ENCODE assay signal across 2 cellular contexts in genomic region chr6:112113918-112114317, GRCh38.
TF ChIP-seq lines count a peak whose summit lies in the region.

No MANE protein-coding gene starts in this region.

TF ChIP-seq in liver, 16 proteins besides CTCF, POLR2A, EP300 and RAD21:
- TF ChIP-seq HNF4A (conservative IDR thresholded peaks at IDR 0.05) (peak; percentile 52 to 57), NR2F2 (IDR thresholded peaks at IDR 0.05) (no peak)

TF ChIP-seq in HepG2, 621 proteins besides CTCF, POLR2A, EP300 and RAD21:
- TF ChIP-seq ZBTB1 (CRISPR knock-in tag; IDR thresholded peaks at IDR 0.05; ENCODE audit: borderline replicate concordance): no peak
- no peak for TF ChIP-seq NR2F6 (IDR thresholded peaks at IDR 0.05)
- no peak for TF ChIP-seq NR2F6 (CRISPR knock-in tag; IDR thresholded peaks at IDR 0.05)
- TF ChIP-seq FOXP1 (IDR thresholded peaks at IDR 0.05): no peak
- no peak for TF ChIP-seq FOXP1 (CRISPR knock-in tag; IDR thresholded peaks at IDR 0.05)
- no peak for TF ChIP-seq TRIM24 (CRISPR knock-in tag; IDR thresholded peaks at IDR 0.05)
- no peak for TF ChIP-seq ATF1 (CRISPR knock-in tag; IDR thresholded peaks at IDR 0.05)
- TF ChIP-seq, protein P1, sequence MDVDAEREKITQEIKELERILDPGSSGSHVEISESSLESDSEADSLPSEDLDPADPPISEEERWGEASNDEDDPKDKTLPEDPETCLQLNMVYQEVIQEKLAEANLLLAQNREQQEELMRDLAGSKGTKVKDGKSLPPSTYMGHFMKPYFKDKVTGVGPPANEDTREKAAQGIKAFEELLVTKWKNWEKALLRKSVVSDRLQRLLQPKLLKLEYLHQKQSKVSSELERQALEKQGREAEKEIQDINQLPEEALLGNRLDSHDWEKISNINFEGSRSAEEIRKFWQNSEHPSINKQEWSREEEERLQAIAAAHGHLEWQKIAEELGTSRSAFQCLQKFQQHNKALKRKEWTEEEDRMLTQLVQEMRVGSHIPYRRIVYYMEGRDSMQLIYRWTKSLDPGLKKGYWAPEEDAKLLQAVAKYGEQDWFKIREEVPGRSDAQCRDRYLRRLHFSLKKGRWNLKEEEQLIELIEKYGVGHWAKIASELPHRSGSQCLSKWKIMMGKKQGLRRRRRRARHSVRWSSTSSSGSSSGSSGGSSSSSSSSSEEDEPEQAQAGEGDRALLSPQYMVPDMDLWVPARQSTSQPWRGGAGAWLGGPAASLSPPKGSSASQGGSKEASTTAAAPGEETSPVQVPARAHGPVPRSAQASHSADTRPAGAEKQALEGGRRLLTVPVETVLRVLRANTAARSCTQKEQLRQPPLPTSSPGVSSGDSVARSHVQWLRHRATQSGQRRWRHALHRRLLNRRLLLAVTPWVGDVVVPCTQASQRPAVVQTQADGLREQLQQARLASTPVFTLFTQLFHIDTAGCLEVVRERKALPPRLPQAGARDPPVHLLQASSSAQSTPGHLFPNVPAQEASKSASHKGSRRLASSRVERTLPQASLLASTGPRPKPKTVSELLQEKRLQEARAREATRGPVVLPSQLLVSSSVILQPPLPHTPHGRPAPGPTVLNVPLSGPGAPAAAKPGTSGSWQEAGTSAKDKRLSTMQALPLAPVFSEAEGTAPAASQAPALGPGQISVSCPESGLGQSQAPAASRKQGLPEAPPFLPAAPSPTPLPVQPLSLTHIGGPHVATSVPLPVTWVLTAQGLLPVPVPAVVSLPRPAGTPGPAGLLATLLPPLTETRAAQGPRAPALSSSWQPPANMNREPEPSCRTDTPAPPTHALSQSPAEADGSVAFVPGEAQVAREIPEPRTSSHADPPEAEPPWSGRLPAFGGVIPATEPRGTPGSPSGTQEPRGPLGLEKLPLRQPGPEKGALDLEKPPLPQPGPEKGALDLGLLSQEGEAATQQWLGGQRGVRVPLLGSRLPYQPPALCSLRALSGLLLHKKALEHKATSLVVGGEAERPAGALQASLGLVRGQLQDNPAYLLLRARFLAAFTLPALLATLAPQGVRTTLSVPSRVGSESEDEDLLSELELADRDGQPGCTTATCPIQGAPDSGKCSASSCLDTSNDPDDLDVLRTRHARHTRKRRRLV (CRISPR knock-in tag; IDR thresholded peaks at IDR 0.05): no peak
- TF ChIP-seq ZNF7 (CRISPR knock-in tag; IDR thresholded peaks at IDR 0.05): no peak
- TF ChIP-seq CBFB (CRISPR knock-in tag; IDR thresholded peaks at IDR 0.05): no peak
- TF ChIP-seq HOXA9 (CRISPR knock-in tag; IDR thresholded peaks at IDR 0.05; ENCODE audit: borderline replicate concordance): no peak
- no peak for TF ChIP-seq CREB1 (IDR thresholded peaks at IDR 0.05)
- TF ChIP-seq CREB1 (CRISPR knock-in tag; IDR thresholded peaks at IDR 0.05): no peak
- no peak for TF ChIP-seq ZNF224 (CRISPR knock-in tag; IDR thresholded peaks at IDR 0.05)
- TF ChIP-seq KMT2B (CRISPR knock-in tag; IDR thresholded peaks at IDR 0.05): no peak
- no peak for TF ChIP-seq HOXA5 (CRISPR knock-in tag; IDR thresholded peaks at IDR 0.05)
- TF ChIP-seq, protein P2, sequence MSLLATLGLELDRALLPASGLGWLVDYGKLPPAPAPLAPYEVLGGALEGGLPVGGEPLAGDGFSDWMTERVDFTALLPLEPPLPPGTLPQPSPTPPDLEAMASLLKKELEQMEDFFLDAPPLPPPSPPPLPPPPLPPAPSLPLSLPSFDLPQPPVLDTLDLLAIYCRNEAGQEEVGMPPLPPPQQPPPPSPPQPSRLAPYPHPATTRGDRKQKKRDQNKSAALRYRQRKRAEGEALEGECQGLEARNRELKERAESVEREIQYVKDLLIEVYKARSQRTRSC (CRISPR knock-in tag; IDR thresholded peaks at IDR 0.05; ENCODE audit: low read depth): no peak
- no peak for TF ChIP-seq ZNF615 (CRISPR knock-in tag; IDR thresholded peaks at IDR 0.05; ENCODE audit: borderline replicate concordance)
- TF ChIP-seq RFX3 (CRISPR knock-in tag; IDR thresholded peaks at IDR 0.05): no peak
- no peak for TF ChIP-seq ZFP36 (IDR thresholded peaks at IDR 0.05; ENCODE audit: borderline replicate concordance, low read depth, low read length, partially characterized antibody)
- TF ChIP-seq FOXJ3 (CRISPR knock-in tag; IDR thresholded peaks at IDR 0.05; ENCODE audit: borderline replicate concordance): no peak
- TF ChIP-seq CHD4 (IDR thresholded peaks at IDR 0.05; ENCODE audit: borderline replicate concordance, low read length): no peak
TF ChIP-seq in HepG2: peak in this region for 0.
